1 cellular context compared by ENCODE assay signal in the genomic region with DNA sequence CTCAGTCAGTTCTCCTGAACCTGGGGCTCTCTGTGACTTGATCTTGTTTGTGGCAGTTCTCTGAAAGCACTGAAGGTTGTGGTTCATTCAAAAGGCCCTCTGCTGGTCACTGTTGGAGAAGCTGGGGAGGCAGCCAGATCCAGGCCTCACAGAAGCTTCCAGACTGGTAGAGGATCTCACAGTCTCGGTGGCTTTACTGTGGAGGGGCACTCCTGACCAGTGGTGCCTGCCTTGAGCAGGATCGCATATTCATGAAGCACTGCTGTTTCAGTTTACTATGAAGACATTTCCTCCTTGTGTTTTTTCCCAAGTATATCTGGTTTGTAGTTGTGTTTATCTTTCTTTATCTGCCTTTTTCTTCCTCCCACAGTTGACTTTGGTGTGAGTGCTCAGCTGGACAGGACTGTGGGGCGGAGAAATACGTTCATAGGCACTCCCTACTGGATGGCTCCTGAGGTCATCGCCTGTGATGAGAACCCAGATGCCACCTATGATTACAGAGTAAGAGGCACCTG.
A peak's percentile ranks its signal among the peaks of the same experiment; 100 is the strongest.
TF ChIP-seq lines count a peak whose summit lies in the region.

No MANE protein-coding gene starts in this region.

TF ChIP-seq in GM12878, 131 proteins besides CTCF, POLR2A, EP300 and RAD21 (continued from another document):
- TF ChIP-seq, protein P1, sequence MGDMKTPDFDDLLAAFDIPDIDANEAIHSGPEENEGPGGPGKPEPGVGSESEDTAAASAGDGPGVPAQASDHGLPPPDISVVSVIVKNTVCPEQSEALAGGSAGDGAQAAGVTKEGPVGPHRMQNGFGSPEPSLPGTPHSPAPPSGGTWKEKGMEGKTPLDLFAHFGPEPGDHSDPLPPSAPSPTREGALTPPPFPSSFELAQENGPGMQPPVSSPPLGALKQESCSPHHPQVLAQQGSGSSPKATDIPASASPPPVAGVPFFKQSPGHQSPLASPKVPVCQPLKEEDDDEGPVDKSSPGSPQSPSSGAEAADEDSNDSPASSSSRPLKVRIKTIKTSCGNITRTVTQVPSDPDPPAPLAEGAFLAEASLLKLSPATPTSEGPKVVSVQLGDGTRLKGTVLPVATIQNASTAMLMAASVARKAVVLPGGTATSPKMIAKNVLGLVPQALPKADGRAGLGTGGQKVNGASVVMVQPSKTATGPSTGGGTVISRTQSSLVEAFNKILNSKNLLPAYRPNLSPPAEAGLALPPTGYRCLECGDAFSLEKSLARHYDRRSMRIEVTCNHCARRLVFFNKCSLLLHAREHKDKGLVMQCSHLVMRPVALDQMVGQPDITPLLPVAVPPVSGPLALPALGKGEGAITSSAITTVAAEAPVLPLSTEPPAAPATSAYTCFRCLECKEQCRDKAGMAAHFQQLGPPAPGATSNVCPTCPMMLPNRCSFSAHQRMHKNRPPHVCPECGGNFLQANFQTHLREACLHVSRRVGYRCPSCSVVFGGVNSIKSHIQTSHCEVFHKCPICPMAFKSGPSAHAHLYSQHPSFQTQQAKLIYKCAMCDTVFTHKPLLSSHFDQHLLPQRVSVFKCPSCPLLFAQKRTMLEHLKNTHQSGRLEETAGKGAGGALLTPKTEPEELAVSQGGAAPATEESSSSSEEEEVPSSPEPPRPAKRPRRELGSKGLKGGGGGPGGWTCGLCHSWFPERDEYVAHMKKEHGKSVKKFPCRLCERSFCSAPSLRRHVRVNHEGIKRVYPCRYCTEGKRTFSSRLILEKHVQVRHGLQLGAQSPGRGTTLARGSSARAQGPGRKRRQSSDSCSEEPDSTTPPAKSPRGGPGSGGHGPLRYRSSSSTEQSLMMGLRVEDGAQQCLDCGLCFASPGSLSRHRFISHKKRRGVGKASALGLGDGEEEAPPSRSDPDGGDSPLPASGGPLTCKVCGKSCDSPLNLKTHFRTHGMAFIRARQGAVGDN (IDR thresholded peaks at IDR 0.05) = 0 out of 2 replicates have a peak, but pooled peaks have one; percentile 23
- TF ChIP-seq, protein P2, sequence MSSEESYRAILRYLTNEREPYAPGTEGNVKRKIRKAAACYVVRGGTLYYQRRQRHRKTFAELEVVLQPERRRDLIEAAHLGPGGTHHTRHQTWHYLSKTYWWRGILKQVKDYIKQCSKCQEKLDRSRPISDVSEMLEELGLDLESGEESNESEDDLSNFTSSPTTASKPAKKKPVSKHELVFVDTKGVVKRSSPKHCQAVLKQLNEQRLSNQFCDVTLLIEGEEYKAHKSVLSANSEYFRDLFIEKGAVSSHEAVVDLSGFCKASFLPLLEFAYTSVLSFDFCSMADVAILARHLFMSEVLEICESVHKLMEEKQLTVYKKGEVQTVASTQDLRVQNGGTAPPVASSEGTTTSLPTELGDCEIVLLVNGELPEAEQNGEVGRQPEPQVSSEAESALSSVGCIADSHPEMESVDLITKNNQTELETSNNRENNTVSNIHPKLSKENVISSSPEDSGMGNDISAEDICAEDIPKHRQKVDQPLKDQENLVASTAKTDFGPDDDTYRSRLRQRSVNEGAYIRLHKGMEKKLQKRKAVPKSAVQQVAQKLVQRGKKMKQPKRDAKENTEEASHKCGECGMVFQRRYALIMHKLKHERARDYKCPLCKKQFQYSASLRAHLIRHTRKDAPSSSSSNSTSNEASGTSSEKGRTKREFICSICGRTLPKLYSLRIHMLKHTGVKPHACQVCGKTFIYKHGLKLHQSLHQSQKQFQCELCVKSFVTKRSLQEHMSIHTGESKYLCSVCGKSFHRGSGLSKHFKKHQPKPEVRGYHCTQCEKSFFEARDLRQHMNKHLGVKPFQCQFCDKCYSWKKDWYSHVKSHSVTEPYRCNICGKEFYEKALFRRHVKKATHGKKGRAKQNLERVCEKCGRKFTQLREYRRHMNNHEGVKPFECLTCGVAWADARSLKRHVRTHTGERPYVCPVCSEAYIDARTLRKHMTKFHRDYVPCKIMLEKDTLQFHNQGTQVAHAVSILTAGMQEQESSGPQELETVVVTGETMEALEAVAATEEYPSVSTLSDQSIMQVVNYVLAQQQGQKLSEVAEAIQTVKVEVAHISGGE (CRISPR knock-in tag; IDR thresholded peaks at IDR 0.05) = no peak
- TF ChIP-seq CHD4 (IDR thresholded peaks at IDR 0.05) (no peak), RFX5 (IDR thresholded peaks at IDR 0.05; ENCODE audit: low read depth, low read length) (0 out of 2 replicates have a peak, but pooled peaks have one; percentile 17), SMAD1 (IDR thresholded peaks at IDR 0.05; ENCODE audit: low read depth, partially characterized antibody) (no peak), ZNF24 (IDR thresholded peaks at IDR 0.05) (no peak), POLR2AphosphoS5 (IDR thresholded peaks at IDR 0.05; ENCODE audit: low read length) (no peak), FOXK2 (IDR thresholded peaks at IDR 0.05) (no peak), GATAD2B (conservative IDR thresholded peaks at IDR 0.05; ENCODE audit: low read depth) (no peak), IKZF2 (IDR thresholded peaks at IDR 0.05) (no peak), BCL11A (IDR thresholded peaks at IDR 0.05; ENCODE audit: low read depth, low read length) (no peak), BRCA1 (IDR thresholded peaks at IDR 0.05; ENCODE audit: low read depth, low read length) (no peak), SMC3 (IDR thresholded peaks at IDR 0.05; ENCODE audit: borderline replicate concordance, low read length) (peak; percentile 86), TCF3 (IDR thresholded peaks at IDR 0.05; ENCODE audit: borderline replicate concordance, insufficient read depth, low read depth, low read length) (no peak)
